25 cellular contexts compared by ENCODE assay signal in genomic region chr7:150566572-150566971, GRCh38. TPM values are rescaled to one million over a fixed set of nuclear protein-coding genes. Genes with fewer than 3 reads are reported as not detected.
A peak's percentile ranks its signal among the peaks of the same experiment; 100 is the strongest.
DNase-seq lines count a peak whose midpoint lies in the region; ATAC-seq and TF ChIP-seq lines count a peak whose summit lies in the region.
"Had no signal": no experiment of that assay in that cellular context is flagged by ENCODE, and none has a peak within 500 bp of the region (broad histone marks: within the 10 kb centered on the region; RNA-seq: fewer than 3 reads in every experiment).

No MANE protein-coding gene starts in this region.

- peak overlapping the region; percentile 92 to 96 for H3K4me3 ChIP-seq in CD4-positive, alpha-beta memory T cell (ENCODE audit: low read length in 2 of 2)
- H3K4me3 ChIP-seq in esophagus muscularis mucosa, result no peak overlapping the region
- H3K4me3 ChIP-seq: hepatocyte, SJSA1 had no signal

- no peak for ATAC-seq in naive thymus-derived CD8-positive, alpha-beta T cell
- no peak for ATAC-seq in GM21515 (IDR thresholded peaks at IDR 0.05; ENCODE audit: unreplicated experiment)

- peaks cover 14 to 15% of the 10 kb centered on the region in 2 donors for H3K9me3 ChIP-seq in CD4-positive, alpha-beta memory T cell (ENCODE audit: control insufficient read depth in 1 of 2, low read length in 2 of 2)
- no peaks in the 10 kb centered on the region for H3K9me3 ChIP-seq in esophagus muscularis mucosa
- H3K9me3 ChIP-seq: BE2C, tibial artery had no signal

- H3K27me3 Mint-ChIP-seq in T-helper 2 cell treated with Interferon-gamma antibody and Interleukin-4, amounts not matched to agents 5 μg/mL and 100 μg/mL, for 36 hours (ENCODE audit: low read depth), result no peaks in the 10 kb centered on the region
- no peaks in the 10 kb centered on the region for H3K27me3 Mint-ChIP-seq in CD4-positive, alpha-beta memory T cell
- no peaks in the 10 kb centered on the region for H3K27me3 Mint-ChIP-seq in activated naive CD8-positive, alpha-beta T cell treated with anti-CD3 and anti-CD28 coated beads for 36 hours
- H3K27me3 Mint-ChIP-seq in naive thymus-derived CD8-positive, alpha-beta T cell, result no peaks in the 10 kb centered on the region

- H3K4me3 Mint-ChIP-seq in T-helper 2 cell treated with Interferon-gamma antibody and Interleukin-4, amounts not matched to agents 5 μg/mL and 100 μg/mL, for 36 hours, result peak overlapping the region; percentile 91
- peak overlapping the region; percentile 98 to 100 (median 100) for H3K4me3 Mint-ChIP-seq in CD4-positive, alpha-beta memory T cell
- H3K4me3 Mint-ChIP-seq in activated naive CD8-positive, alpha-beta T cell treated with anti-CD3 and anti-CD28 coated beads for 36 hours, result peak overlapping the region; percentile 90
- peak overlapping the region; percentile 83 to 100 (median 99) for H3K4me3 Mint-ChIP-seq in naive thymus-derived CD8-positive, alpha-beta T cell
- H3K4me3 Mint-ChIP-seq: endodermal cell had no signal

- peak overlapping the region; percentile 84 for H3K27ac Mint-ChIP-seq in T-helper 2 cell treated with Interferon-gamma antibody and Interleukin-4, amounts not matched to agents 5 μg/mL and 100 μg/mL, for 36 hours
- H3K27ac Mint-ChIP-seq in CD4-positive, alpha-beta memory T cell, result peak overlapping the region; percentile 86 to 99 (median 95)
- peak overlapping the region; percentile 94 for H3K27ac Mint-ChIP-seq in activated naive CD8-positive, alpha-beta T cell treated with anti-CD3 and anti-CD28 coated beads for 36 hours
- H3K27ac Mint-ChIP-seq in naive thymus-derived CD8-positive, alpha-beta T cell, result peak overlapping the region; percentile 95 to 99 (median 97)
- H3K27ac Mint-ChIP-seq: endodermal cell had no signal

- H3K36me3 ChIP-seq in CD4-positive, alpha-beta memory T cell (ENCODE audit: insufficient read depth, low read length), result peaks cover 17% of the 10 kb centered on the region
- peaks cover 0 to 20% (median 4%) of the 10 kb centered on the region in 4 donors for H3K36me3 ChIP-seq in esophagus muscularis mucosa
- H3K36me3 ChIP-seq: BE2C, SJSA1 had no signal

- H3K9me3 Mint-ChIP-seq in T-helper 2 cell treated with Interferon-gamma antibody and Interleukin-4, amounts not matched to agents 5 μg/mL and 100 μg/mL, for 36 hours, result peaks cover 15% of the 10 kb centered on the region
- H3K9me3 Mint-ChIP-seq in CD4-positive, alpha-beta memory T cell, result peaks cover 0 to 47% (median 36%) of the 10 kb centered on the region in 8 donors
- peaks cover 8% of the 10 kb centered on the region for H3K9me3 Mint-ChIP-seq in activated naive CD8-positive, alpha-beta T cell treated with anti-CD3 and anti-CD28 coated beads for 36 hours
- H3K9me3 Mint-ChIP-seq in naive thymus-derived CD8-positive, alpha-beta T cell, result peaks cover 0 to 36% (median 12%) of the 10 kb centered on the region in 9 donors
- H3K9me3 Mint-ChIP-seq: endodermal cell had no signal

- TF ChIP-seq EP300 in esophagus muscularis mucosa (IDR thresholded peaks at IDR 0.05), result no peak

- TF ChIP-seq POLR2A in esophagus muscularis mucosa (IDR thresholded peaks at IDR 0.05; ENCODE audit: low read depth), result no peak

- no peaks in the 10 kb centered on the region for H3K27me3 ChIP-seq in CD4-positive, alpha-beta memory T cell (ENCODE audit: insufficient read depth, low read length)
- H3K27me3 ChIP-seq in esophagus muscularis mucosa, result no peaks in the 10 kb centered on the region
- H3K27me3 ChIP-seq: hepatocyte, SJSA1, tibial artery had no signal

- CTCF ChIA-PET in CD4-positive, alpha-beta memory T cell (lab: Charles Lee; ENCODE audit: partially characterized antibody), result interaction anchor here (1.0 to 7.1 kb wide), 15 partner anchors 12 to 189 kb away, joined by 3 to 107 read pairs (median 13); partner anchors contain the start of genes GIMAP1, GIMAP6, GIMAP7 and GIMAP8

- DNase-seq in T-helper 2 cell treated with Interferon-gamma antibody and Interleukin-4, amounts not matched to agents 5 μg/mL and 100 μg/mL, for 36 hours (ENCODE audit: low spot score), result no peak
- no peak for DNase-seq in T-helper 2 cell
- peak in 1 of 5 donors; percentile 29 for DNase-seq in CD4-positive, alpha-beta memory T cell
- DNase-seq in activated naive CD8-positive, alpha-beta T cell treated with anti-CD3 and anti-CD28 coated beads for 36 hours, result no peak
- no peak for DNase-seq in naive thymus-derived CD8-positive, alpha-beta T cell
- no peak for DNase-seq in esophagus muscularis mucosa (ENCODE audit: extremely low spot score)
- no peak for DNase-seq in OCI-M1 (lab: John Stamatoyannopoulos, UW)
- DNase-seq: 8988T, aorta, BE2C, DMS 273 treated with DMSO at 0.1 percent for 48 hours, endodermal cell, KG1, kidney, mesendoderm, NCI-H1105 treated with DMSO at 0.1 percent for 48 hours, NCI-H2171, T1000, tibial artery had no signal

- POLR2A ChIA-PET in CD4-positive, alpha-beta memory T cell (lab: Charles Lee; ENCODE audit: partially characterized antibody), result interaction anchor here (0.7 to 16.1 kb wide), 32 partner anchors 8 to 198 kb away, joined by 3 to 777 read pairs (median 30); partner anchors contain the start of genes GIMAP1, GIMAP2, GIMAP5 and GIMAP6
- POLR2A ChIA-PET in naive thymus-derived CD8-positive, alpha-beta T cell (lab: Charles Lee), result interaction anchor here (0.7 to 14.5 kb wide), 33 partner anchors 10 to 517 kb away, joined by 3 to 550 read pairs (median 15); partner anchors contain the start of genes GIMAP1, GIMAP2, GIMAP5 and GIMAP6

- intact Hi-C loops in CD4-positive, alpha-beta memory T cell (cut with micrococcal nuclease), result loop anchor here (5.0 kb wide), 1 partner anchor 41 kb away; no protein-coding TSS in a partner anchor
- intact Hi-C loops in esophagus muscularis mucosa (cut with DNase I), result no loop called here

- TF ChIP-seq CTCF in esophagus muscularis mucosa (IDR thresholded peaks at IDR 0.05), result no peak

- H3K27ac ChIP-seq in CD4-positive, alpha-beta memory T cell (ENCODE audit: low read depth, low read length), result peak overlapping the region; percentile 70
- H3K27ac ChIP-seq in esophagus muscularis mucosa (replicated peaks in 1 of 4), result peak overlapping the region in 1 of 4 donors; percentile 2
- H3K27ac ChIP-seq: hepatocyte, SJSA1, tibial artery had no signal

- peaks cover 48% of the 10 kb centered on the region for H3K36me3 Mint-ChIP-seq in T-helper 2 cell treated with Interferon-gamma antibody and Interleukin-4, amounts not matched to agents 5 μg/mL and 100 μg/mL, for 36 hours (ENCODE audit: low read depth)
- H3K36me3 Mint-ChIP-seq in CD4-positive, alpha-beta memory T cell, result peaks cover 47 to 48% of the 10 kb centered on the region in 2 donors
- H3K36me3 Mint-ChIP-seq in activated naive CD8-positive, alpha-beta T cell treated with anti-CD3 and anti-CD28 coated beads for 36 hours, result peaks cover 41% of the 10 kb centered on the region
- peaks cover 36 to 42% (median 39%) of the 10 kb centered on the region in 3 donors for H3K36me3 Mint-ChIP-seq in naive thymus-derived CD8-positive, alpha-beta T cell

- peaks cover 45% of the 10 kb centered on the region for H3K4me1 Mint-ChIP-seq in T-helper 2 cell treated with Interferon-gamma antibody and Interleukin-4, amounts not matched to agents 5 μg/mL and 100 μg/mL, for 36 hours (ENCODE audit: low read depth)
- peaks cover 50 to 86% (median 66%) of the 10 kb centered on the region in 4 donors for H3K4me1 Mint-ChIP-seq in CD4-positive, alpha-beta memory T cell
- peaks cover 60% of the 10 kb centered on the region for H3K4me1 Mint-ChIP-seq in activated naive CD8-positive, alpha-beta T cell treated with anti-CD3 and anti-CD28 coated beads for 36 hours
- peaks cover 39 to 87% (median 79%) of the 10 kb centered on the region in 4 donors for H3K4me1 Mint-ChIP-seq in naive thymus-derived CD8-positive, alpha-beta T cell
- H3K4me1 Mint-ChIP-seq: endodermal cell had no signal

- peaks cover 78% of the 10 kb centered on the region for H3K4me1 ChIP-seq in CD4-positive, alpha-beta memory T cell (ENCODE audit: insufficient read depth, low read length)
- no peaks in the 10 kb centered on the region for H3K4me1 ChIP-seq in esophagus muscularis mucosa
- H3K4me1 ChIP-seq: BE2C, SJSA1, tibial artery had no signal

- 90% methylated on average over 1 of the region's 1 CpG for WGBS in esophagus muscularis mucosa

RNA-seq across cellular contexts. Expression of gene GIMAP4, which starts 0.6 kb away (rescaled TPM):
- 100 to 1,000 TPM; 418 to 448 TPM for total RNA-seq in CD4-positive, alpha-beta memory T cell
- 100 to 1,000 TPM; 449 to 613 TPM for polyA plus RNA-seq in CD4-positive, alpha-beta memory T cell
- total RNA-seq in activated naive CD8-positive, alpha-beta T cell treated with anti-CD3 and anti-CD28 coated beads for 36 hours, result 10 to 100 TPM; 72.0 to 72.7 TPM
- 100 to 1,000 TPM; 381 to 403 TPM for total RNA-seq in naive thymus-derived CD8-positive, alpha-beta T cell
- 100 to 1,000 TPM; 233 to 526 (median 341) TPM for polyA plus RNA-seq in naive thymus-derived CD8-positive, alpha-beta T cell
- 10 to 100 TPM; 18.3 to 35.3 (median 31.1) TPM for total RNA-seq in esophagus muscularis mucosa
- total RNA-seq: chondrocyte, OCI-LY7, renal cortical epithelial cell, SJSA1 had no signal
- polyA plus RNA-seq: hepatocyte had no signal

RNA-seq across cellular contexts. Expression of gene GIMAP7, which starts 51.9 kb away (rescaled TPM):
- total RNA-seq in CD4-positive, alpha-beta memory T cell, result 100 to 1,000 TPM; 464 to 476 TPM
- polyA plus RNA-seq in CD4-positive, alpha-beta memory T cell, result 1,000 to 10,000 TPM in 1 of 2 donors, 100 to 1,000 TPM in 1; 557 to 1,096 TPM
- 10 to 100 TPM; 36.1 to 37.9 TPM for total RNA-seq in activated naive CD8-positive, alpha-beta T cell treated with anti-CD3 and anti-CD28 coated beads for 36 hours
- total RNA-seq in naive thymus-derived CD8-positive, alpha-beta T cell, result 100 to 1,000 TPM; 367 to 369 TPM
- polyA plus RNA-seq in naive thymus-derived CD8-positive, alpha-beta T cell, result 100 to 1,000 TPM; 451 to 821 (median 658) TPM
- 10 to 100 TPM; 15.8 to 22.0 (median 19.9) TPM for total RNA-seq in esophagus muscularis mucosa
- total RNA-seq: chondrocyte, endodermal cell, OCI-LY7, SJSA1 had no signal

Comparison
In these comparisons a context has a peak if more than half of its experiments do, and no peak if none do; other contexts are left out.
1. H3K4me3 ChIP-seq: peak in CD4-positive, alpha-beta memory T cell (2 of 2); none in esophagus muscularis mucosa (0 of 4).
2. RNA of gene GIMAP4, which starts 0.6 kb away (total RNA-seq): 418 to 448 TPM in CD4-positive, alpha-beta memory T cell and 381 to 403 TPM in naive thymus-derived CD8-positive, alpha-beta T cell; 72.0 to 72.7 TPM in activated naive CD8-positive, alpha-beta T cell treated with anti-CD3 and anti-CD28 coated beads for 36 hours and 18.3 to 35.3 TPM in esophagus muscularis mucosa; every median in the first group is over 4 times any median in the second.
3. RNA of gene GIMAP7, which starts 51.9 kb away (total RNA-seq): 464 to 476 TPM in CD4-positive, alpha-beta memory T cell and 367 to 369 TPM in naive thymus-derived CD8-positive, alpha-beta T cell; 36.1 to 37.9 TPM in activated naive CD8-positive, alpha-beta T cell treated with anti-CD3 and anti-CD28 coated beads for 36 hours and 15.8 to 22.0 TPM in esophagus muscularis mucosa; every median in the first group is over 4 times any median in the second.
4. Peak in every context shown above with its lines, with median percentiles within 50 percentile points of each other: H3K27ac Mint-ChIP-seq and H3K4me3 Mint-ChIP-seq.